2 cellular contexts compared by ENCODE assay signal in the genomic region with DNA sequence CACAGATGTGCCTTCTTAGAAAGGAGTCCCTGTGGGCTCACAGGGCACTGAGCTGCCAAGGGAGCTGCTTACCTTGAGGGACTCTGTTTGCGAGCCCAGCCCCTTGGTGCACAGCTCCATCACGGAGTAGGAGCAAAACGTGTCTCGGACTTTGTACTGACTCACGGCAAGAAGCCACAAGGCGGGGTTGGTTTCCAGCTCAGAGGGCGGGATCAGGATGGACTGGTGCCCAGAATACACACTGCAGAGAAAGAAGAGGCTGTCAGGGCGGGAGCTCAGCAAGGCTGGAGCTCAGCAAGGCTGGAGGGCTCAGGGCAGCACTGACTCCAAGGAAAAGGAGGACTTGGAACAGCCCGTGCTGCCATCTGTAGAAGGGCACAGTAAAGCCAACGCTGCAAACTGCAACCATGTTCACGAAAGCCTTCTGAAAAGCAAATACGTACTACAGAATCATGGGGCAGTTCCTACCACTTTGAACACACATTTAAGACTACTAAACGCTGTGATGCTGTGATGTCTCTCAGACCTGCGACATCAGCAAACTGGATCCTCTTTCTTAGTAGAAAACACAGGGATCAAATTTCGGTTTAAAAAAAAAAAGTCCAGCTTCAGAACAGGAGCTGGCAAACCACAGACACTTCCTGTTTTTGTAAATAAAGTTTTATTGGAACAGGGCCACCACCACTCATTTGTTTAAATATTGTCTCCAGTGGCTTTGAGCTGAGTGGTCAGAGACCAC.
A peak's percentile ranks its signal among the peaks of the same experiment; 100 is the strongest.
TF ChIP-seq lines count a peak whose summit lies in the region.

No MANE protein-coding gene starts in this region.

TF ChIP-seq in IMR-90, 13 proteins besides CTCF, POLR2A, EP300 and RAD21 (continued from another document):
- TF ChIP-seq, protein P1, sequence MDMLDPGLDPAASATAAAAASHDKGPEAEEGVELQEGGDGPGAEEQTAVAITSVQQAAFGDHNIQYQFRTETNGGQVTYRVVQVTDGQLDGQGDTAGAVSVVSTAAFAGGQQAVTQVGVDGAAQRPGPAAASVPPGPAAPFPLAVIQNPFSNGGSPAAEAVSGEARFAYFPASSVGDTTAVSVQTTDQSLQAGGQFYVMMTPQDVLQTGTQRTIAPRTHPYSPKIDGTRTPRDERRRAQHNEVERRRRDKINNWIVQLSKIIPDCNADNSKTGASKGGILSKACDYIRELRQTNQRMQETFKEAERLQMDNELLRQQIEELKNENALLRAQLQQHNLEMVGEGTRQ (IDR thresholded peaks at IDR 0.05; ENCODE audit: low read depth, low read length) = no peak
- TF ChIP-seq FOS (IDR thresholded peaks at IDR 0.05; ENCODE audit: low read depth, low read length) = peak; percentile 42; the same call in 1 of the 2 replicates
- peak; percentile 27; the same call in 1 of the 2 replicates for TF ChIP-seq BHLHE40 (IDR thresholded peaks at IDR 0.05; ENCODE audit: low read depth, low read length)
- TF ChIP-seq, protein P2, sequence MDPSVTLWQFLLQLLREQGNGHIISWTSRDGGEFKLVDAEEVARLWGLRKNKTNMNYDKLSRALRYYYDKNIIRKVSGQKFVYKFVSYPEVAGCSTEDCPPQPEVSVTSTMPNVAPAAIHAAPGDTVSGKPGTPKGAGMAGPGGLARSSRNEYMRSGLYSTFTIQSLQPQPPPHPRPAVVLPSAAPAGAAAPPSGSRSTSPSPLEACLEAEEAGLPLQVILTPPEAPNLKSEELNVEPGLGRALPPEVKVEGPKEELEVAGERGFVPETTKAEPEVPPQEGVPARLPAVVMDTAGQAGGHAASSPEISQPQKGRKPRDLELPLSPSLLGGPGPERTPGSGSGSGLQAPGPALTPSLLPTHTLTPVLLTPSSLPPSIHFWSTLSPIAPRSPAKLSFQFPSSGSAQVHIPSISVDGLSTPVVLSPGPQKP (IDR thresholded peaks at IDR 0.05; ENCODE audit: borderline replicate concordance, low read depth, low read length) = no peak
- TF ChIP-seq SMC3 (IDR thresholded peaks at IDR 0.05; ENCODE audit: low read depth, low read length) = no peak
- TF ChIP-seq RCOR1 (IDR thresholded peaks at IDR 0.05; ENCODE audit: insufficient replicate concordance, low read length) = no peak
- TF ChIP-seq MXI1 (IDR thresholded peaks at IDR 0.05; ENCODE audit: borderline replicate concordance, low read depth, low read length) = peak; percentile 89; the same call in 1 of the 2 replicates
- peak; percentile 30 for TF ChIP-seq MAFK (IDR thresholded peaks at IDR 0.05; ENCODE audit: low read depth, low read length)
- TF ChIP-seq CHD1 (IDR thresholded peaks at IDR 0.05; ENCODE audit: low read depth, low read length) = no peak
- no peak for TF ChIP-seq MAZ (IDR thresholded peaks at IDR 0.05; ENCODE audit: borderline replicate concordance, low read depth, low read length)
- no peak for TF ChIP-seq CEBPB (IDR thresholded peaks at IDR 0.05; ENCODE audit: low read depth, low read length)
- TF ChIP-seq NFE2L2 (IDR thresholded peaks at IDR 0.05; ENCODE audit: low read depth, low read length) = no peak
TF ChIP-seq in IMR-90: peak in this region for 4.

TF ChIP-seq in K562, 482 proteins besides CTCF, POLR2A, EP300 and RAD21 (continues in another document):
- TF ChIP-seq CTBP1 (IDR thresholded peaks at IDR 0.05; ENCODE audit: borderline replicate concordance) = peak; percentile 13; the same call in 1 of the 2 replicates
- TF ChIP-seq KDM2B (CRISPR knock-in tag; IDR thresholded peaks at IDR 0.05) = no peak
- no peak for TF ChIP-seq TCF7L2 (IDR thresholded peaks at IDR 0.05; ENCODE audit: low read depth, low read length)
- TF ChIP-seq, protein P3, sequence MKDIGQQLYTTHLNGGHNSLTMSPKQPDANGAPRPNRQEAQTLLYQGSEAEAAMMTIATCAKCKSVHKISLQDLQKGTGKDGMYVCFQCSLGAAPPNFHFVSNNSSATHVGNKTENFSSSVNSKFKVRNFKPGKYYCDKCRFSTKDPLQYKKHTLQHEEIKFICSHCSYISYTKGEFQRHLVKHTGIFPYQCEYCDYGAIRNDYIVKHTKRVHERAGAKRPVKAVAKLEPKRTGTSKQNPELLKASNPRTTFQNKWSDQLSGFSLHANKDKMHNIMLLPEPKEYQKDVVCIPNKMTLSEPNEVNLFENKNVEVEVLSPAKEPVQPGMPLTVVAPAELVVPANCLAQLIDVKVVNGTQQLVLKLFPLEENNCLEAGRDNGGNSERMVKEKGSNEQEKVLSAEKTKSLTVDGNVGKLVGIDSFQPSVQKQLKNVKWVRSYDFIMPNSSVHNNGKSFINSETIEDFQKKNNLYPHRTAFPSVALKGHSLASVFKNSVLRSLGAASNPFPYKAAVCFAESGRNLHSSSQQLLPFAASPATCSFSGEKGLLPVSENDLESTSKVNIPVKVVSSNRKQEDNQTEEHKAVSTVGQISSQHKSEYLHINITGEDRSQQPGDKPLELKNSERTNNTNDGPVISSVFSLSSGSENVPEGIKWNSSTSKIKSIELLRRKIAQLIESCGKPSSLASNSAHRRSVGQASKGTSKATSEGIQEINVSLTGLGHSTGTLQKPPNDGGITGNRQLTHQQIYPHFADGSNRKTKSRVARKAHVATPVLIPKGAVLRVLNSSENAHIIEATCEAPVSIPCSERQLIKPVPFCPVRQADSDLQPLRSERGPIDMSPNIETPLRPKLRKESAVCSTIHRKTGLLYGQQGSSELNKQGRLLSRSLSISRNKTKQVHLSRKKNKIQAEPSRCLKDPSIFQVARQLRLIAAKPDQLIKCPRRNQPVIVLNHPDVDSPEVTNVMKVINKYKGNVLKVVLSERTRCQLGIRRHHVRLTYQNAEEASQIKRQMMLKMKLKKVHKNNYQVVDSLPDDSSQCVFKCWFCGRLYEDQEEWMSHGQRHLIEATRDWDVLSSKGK (CRISPR knock-in tag; IDR thresholded peaks at IDR 0.05) = no peak
- no peak for TF ChIP-seq ZNF311 (CRISPR knock-in tag; IDR thresholded peaks at IDR 0.05)
- peak; percentile 80 for TF ChIP-seq ETV1 (tag; conservative IDR thresholded peaks at IDR 0.05; ENCODE audit: low read depth)
- TF ChIP-seq, protein P4, sequence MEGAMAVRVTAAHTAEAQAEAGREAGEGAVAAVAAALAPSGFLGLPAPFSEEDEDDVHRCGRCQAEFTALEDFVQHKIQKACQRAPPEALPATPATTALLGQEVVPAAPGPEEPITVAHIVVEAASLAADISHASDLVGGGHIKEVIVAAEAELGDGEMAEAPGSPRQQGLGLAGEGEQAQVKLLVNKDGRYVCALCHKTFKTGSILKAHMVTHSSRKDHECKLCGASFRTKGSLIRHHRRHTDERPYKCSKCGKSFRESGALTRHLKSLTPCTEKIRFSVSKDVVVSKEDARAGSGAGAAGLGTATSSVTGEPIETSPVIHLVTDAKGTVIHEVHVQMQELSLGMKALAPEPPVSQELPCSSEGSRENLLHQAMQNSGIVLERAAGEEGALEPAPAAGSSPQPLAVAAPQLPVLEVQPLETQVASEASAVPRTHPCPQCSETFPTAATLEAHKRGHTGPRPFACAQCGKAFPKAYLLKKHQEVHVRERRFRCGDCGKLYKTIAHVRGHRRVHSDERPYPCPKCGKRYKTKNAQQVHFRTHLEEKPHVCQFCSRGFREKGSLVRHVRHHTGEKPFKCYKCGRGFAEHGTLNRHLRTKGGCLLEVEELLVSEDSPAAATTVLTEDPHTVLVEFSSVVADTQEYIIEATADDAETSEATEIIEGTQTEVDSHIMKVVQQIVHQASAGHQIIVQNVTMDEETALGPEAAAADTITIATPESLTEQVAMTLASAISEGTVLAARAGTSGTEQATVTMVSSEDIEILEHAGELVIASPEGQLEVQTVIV (CRISPR knock-in tag; IDR thresholded peaks at IDR 0.05; ENCODE audit: borderline replicate concordance) = no peak
- TF ChIP-seq ZNF140 (CRISPR knock-in tag; IDR thresholded peaks at IDR 0.05) = no peak
- no peak for TF ChIP-seq PRPF4 (IDR thresholded peaks at IDR 0.05; ENCODE audit: insufficient read depth, low read depth, low read length, poor library complexity, severe bottlenecking)
- TF ChIP-seq BRD4 (IDR thresholded peaks at IDR 0.05) = no peak
- TF ChIP-seq ZNF696 (CRISPR knock-in tag; conservative IDR thresholded peaks at IDR 0.05) = no peak
- no peak for TF ChIP-seq NFIX (CRISPR knock-in tag; IDR thresholded peaks at IDR 0.05; ENCODE audit: low read depth)
- TF ChIP-seq TCF3 (CRISPR knock-in tag; IDR thresholded peaks at IDR 0.05) = no peak
- no peak for TF ChIP-seq ZNF12 (CRISPR knock-in tag; IDR thresholded peaks at IDR 0.05)
- peak; percentile 42; the same call in 1 of the 2 replicates for TF ChIP-seq ESRRA (IDR thresholded peaks at IDR 0.05; ENCODE audit: borderline replicate concordance, low read depth)
- no peak for TF ChIP-seq ZNF764 (CRISPR knock-in tag; IDR thresholded peaks at IDR 0.05; ENCODE audit: low read depth)
- TF ChIP-seq, protein P5, sequence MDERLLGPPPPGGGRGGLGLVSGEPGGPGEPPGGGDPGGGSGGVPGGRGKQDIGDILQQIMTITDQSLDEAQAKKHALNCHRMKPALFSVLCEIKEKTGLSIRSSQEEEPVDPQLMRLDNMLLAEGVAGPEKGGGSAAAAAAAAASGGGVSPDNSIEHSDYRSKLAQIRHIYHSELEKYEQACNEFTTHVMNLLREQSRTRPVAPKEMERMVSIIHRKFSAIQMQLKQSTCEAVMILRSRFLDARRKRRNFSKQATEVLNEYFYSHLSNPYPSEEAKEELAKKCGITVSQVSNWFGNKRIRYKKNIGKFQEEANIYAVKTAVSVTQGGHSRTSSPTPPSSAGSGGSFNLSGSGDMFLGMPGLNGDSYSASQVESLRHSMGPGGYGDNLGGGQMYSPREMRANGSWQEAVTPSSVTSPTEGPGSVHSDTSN (CRISPR knock-in tag; IDR thresholded peaks at IDR 0.05; ENCODE audit: low read depth) = no peak
- TF ChIP-seq, protein P5 (tag; conservative IDR thresholded peaks at IDR 0.05; ENCODE audit: low read depth) = no peak
- TF ChIP-seq ELF2 (CRISPR knock-in tag; IDR thresholded peaks at IDR 0.05) = peak; percentile 76
- TF ChIP-seq ELF1 (tag; IDR thresholded peaks at IDR 0.05) = peak; percentile 86
- TF ChIP-seq EZH2 (IDR thresholded peaks at IDR 0.05; ENCODE audit: borderline replicate concordance, low read depth, low read length) = no peak
- TF ChIP-seq PTTG1 (tag; IDR thresholded peaks at IDR 0.05; ENCODE audit: low read depth) = no peak
- TF ChIP-seq CBX1 (IDR thresholded peaks at IDR 0.05; ENCODE audit: low read depth) = no peak
- TF ChIP-seq, protein P6, sequence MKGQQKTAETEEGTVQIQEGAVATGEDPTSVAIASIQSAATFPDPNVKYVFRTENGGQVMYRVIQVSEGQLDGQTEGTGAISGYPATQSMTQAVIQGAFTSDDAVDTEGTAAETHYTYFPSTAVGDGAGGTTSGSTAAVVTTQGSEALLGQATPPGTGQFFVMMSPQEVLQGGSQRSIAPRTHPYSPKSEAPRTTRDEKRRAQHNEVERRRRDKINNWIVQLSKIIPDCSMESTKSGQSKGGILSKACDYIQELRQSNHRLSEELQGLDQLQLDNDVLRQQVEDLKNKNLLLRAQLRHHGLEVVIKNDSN (CRISPR knock-in tag; IDR thresholded peaks at IDR 0.05) = no peak
- TF ChIP-seq MCM5 (IDR thresholded peaks at IDR 0.05; ENCODE audit: low read depth) = no peak
- TF ChIP-seq TARDBP (IDR thresholded peaks at IDR 0.05) = no peak
- no peak for TF ChIP-seq TGIF2 (CRISPR knock-in tag; IDR thresholded peaks at IDR 0.05)
- TF ChIP-seq MCM3 (IDR thresholded peaks at IDR 0.05) = no peak
- TF ChIP-seq ZNF75A (CRISPR knock-in tag; IDR thresholded peaks at IDR 0.05) = no peak
- TF ChIP-seq GABPA (tag; conservative IDR thresholded peaks at IDR 0.05; ENCODE audit: low read depth) = peak; percentile 62
- 0 out of 2 replicates have a peak, but pooled peaks have one; percentile 14 for TF ChIP-seq ATF7 (IDR thresholded peaks at IDR 0.05)
